8 cellular contexts compared by ENCODE assay signal in the genomic region with DNA sequence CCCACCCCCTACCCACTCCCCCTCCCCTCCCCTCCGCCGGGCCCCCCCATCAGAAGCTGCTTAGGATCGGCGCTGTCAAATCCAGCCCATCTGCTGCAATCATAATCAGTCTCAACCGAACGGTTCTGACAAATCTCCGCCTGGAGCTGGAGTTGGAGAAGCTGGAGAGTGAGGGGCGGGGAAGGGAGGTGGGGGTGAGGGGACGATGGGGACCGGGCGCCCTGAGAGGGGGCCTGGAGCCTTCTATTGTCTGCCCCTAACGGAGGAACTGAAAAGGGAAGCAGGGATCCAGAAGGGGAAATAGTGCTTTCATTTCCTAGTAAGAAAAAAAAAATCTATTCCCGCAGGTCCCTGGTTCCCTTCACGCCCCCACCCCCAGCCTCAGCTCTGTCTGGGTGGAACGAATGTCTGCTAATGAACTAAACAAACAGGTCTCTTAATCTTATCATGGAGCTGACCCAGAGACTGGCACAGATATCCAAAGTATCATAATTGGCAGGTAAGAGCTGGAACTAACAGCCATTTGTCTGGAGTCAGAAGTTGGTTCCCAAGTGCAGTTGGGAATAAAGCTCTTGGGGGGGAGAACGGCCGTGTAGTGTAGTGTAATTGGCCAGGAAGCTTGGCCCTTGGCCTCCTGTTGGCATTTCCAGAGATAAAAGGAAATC.
A peak's percentile ranks its signal among the peaks of the same experiment; 100 is the strongest.
DNase-seq lines count a peak whose midpoint lies in the region; ATAC-seq and TF ChIP-seq lines count a peak whose summit lies in the region.

No MANE protein-coding gene starts in this region.

- H3K36me3 Mint-ChIP-seq in WTC11, result no peaks in the 10 kb centered on the region

- H3K36me3 ChIP-seq in iPS-20b (ENCODE audit: insufficient read depth, low read depth, low read length), result no peaks in the 10 kb centered on the region
- H3K36me3 ChIP-seq in tibial artery, result no peaks in the 10 kb centered on the region
- no peaks in the 10 kb centered on the region for H3K36me3 ChIP-seq in aorta (ENCODE audit: control insufficient read depth in 1 of 2, insufficient read depth in 2 of 2, low read length in 1 of 2)

- H3K4me1 Mint-ChIP-seq in WTC11, result peaks cover 13% of the 10 kb centered on the region

- 1 to 4% methylated on average over 17 of the region's 17 CpGs for WGBS in aorta, 2 donors

- no peaks in the 10 kb centered on the region for H3K4me1 ChIP-seq in iPS-20b (ENCODE audit: insufficient read depth, low read length)
- H3K4me1 ChIP-seq in tibial artery, result peaks cover 0 to 20% (median 15%) of the 10 kb centered on the region in 4 donors
- H3K4me1 ChIP-seq in aorta (ENCODE audit: control insufficient read depth in 1 of 2, insufficient read depth in 2 of 2, low read length in 2 of 2), result no peaks in the 10 kb centered on the region

- H3K27me3 ChIP-seq in iPS-20b (ENCODE audit: insufficient read depth, low read length) (peaks cover 29% of the 10 kb centered on the region), tibial artery (peaks cover 0 to 24% of the 10 kb centered on the region in 2 donors), aorta (ENCODE audit: control insufficient read depth in 1 of 2, insufficient read depth in 2 of 2, low read length in 1 of 2) (no peaks in the 10 kb centered on the region)

- intact Hi-C loops in tibial artery (cut with DNase I; ENCODE audit: low total_unique reads), result no loop called here
- intact Hi-C loops in aorta (cut with DNase I), result no loop called here

- ATAC-seq in WTC11 (peak; percentile 16), GM18870 (IDR thresholded peaks at IDR 0.05; ENCODE audit: unreplicated experiment) (no peak), aorta (ENCODE audit: low FRiP score) (no peak)

- H3K9me3 ChIP-seq in iPS-20b (ENCODE audit: insufficient read depth, low read depth, low read length), result no peaks in the 10 kb centered on the region
- no peaks in the 10 kb centered on the region for H3K9me3 ChIP-seq in tibial artery
- no peaks in the 10 kb centered on the region for H3K9me3 ChIP-seq in aorta (ENCODE audit: control insufficient read depth, low read length)

- POLR2A ChIA-PET in WTC11 (lab: Charles Lee), result no interaction called here

- no peak for TF ChIP-seq CTCF in WTC11 (IDR thresholded peaks at IDR 0.05)
- TF ChIP-seq CTCF in tibial artery (IDR thresholded peaks at IDR 0.05), result no peak

- DNase-seq in NCI-H524 (lab: John Stamatoyannopoulos, UW), result peak; percentile 46 to 81
- DNase-seq in NCI-H524 treated with DMSO at 0.1 percent for 48 hours (lab: John Stamatoyannopoulos, UW), result no peak
- DNase-seq in WTC11 (ENCODE audit: low spot score), result peak; percentile 16
- DNase-seq in tibial artery, result no peak
- DNase-seq in stimulated activated CD8-positive, alpha-beta memory T cell treated with anti-CD3 and anti-CD28 coated beads, Interleukin-4, amount 100 ng/mL, for 48 hours, result no peak
- no peak for DNase-seq in aorta

- H3K27me3 Mint-ChIP-seq in WTC11 (ENCODE audit: low read depth), result peaks cover 12% of the 10 kb centered on the region

- H3K27ac Mint-ChIP-seq in WTC11, result no peak overlapping the region

- H3K4me3 ChIP-seq in iPS-20b (ENCODE audit: low read length) (peak overlapping the region; percentile 76), tibial artery (peak overlapping the region; percentile 25 to 37), aorta (ENCODE audit: low read length in 2 of 2) (no peak overlapping the region)

- no peaks in the 10 kb centered on the region for H3K9me3 Mint-ChIP-seq in WTC11

- no peak overlapping the region; the same call in 1 of the 2 replicates for H3K9ac ChIP-seq in iPS-20b (ENCODE audit: low read depth, low read length)

- H3K27ac ChIP-seq in iPS-20b (ENCODE audit: low read length), result no peak overlapping the region
- H3K27ac ChIP-seq in tibial artery, result no peak overlapping the region
- no peak overlapping the region for H3K27ac ChIP-seq in aorta (ENCODE audit: low read depth in 1 of 2, low read length in 2 of 2)

- peak overlapping the region; percentile 83 for H3K4me3 Mint-ChIP-seq in WTC11

- CTCF ChIA-PET in WTC11 (lab: Charles Lee), result interaction anchor here (0.6 to 1.4 kb wide), 10 partner anchors 56 to 577 kb away, joined by 3 to 8 read pairs (median 4); no protein-coding TSS in a partner anchor

TF ChIP-seq in WTC11, 78 proteins besides CTCF, POLR2A, EP300 and RAD21:
- TF ChIP-seq CREB1 (CRISPR knock-in tag; IDR thresholded peaks at IDR 0.05), result no peak
- no peak for TF ChIP-seq SMAD4 (CRISPR knock-in tag; IDR thresholded peaks at IDR 0.05)

Comparison
In these comparisons a context has a peak if more than half of its experiments do, and no peak if none do; other contexts are left out.
1. DNase-seq: peak in NCI-H524 (2 of 2) and WTC11 (single experiment); none in NCI-H524 treated with DMSO at 0.1 percent for 48 hours (single experiment), tibial artery (0 of 2), stimulated activated CD8-positive, alpha-beta memory T cell treated with anti-CD3 and anti-CD28 coated beads, Interleukin-4, amount 100 ng/mL, for 48 hours (single experiment) and aorta (0 of 2).
2. H3K4me3 ChIP-seq: peak in iPS-20b (single experiment) and tibial artery (2 of 2); none in aorta (0 of 2).